12 cellular contexts compared by ENCODE assay signal in the genomic region with DNA sequence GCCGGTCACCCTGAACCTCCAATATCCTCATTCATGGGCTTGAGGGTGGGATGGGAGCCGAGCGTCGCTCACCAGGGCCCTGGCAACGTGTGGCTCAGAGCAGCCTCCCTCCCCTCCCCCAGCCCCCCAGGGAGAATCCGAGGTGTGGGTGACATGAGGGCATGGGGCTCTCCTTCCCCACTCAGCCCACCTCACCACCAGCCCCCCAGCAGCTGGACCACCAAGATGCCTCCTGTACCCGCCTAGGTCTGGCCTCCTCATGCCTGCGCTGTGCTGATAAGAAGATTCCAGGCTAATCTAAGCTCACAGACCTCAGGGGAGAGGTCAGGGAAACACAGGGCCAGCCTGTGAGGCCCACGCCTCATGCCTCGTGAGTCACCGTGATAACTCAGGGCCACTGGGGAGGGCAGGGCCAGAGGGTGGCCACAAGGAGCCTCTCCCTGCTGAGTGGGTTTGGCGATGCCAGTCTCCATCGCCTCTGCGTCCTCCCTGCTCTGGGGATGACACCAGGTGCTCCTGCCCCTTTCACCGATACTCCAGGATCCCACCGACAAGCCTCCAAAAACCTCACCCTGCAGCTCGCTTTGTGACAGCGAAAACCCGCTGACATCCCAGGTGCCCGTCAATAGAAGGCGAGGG. TPM values are rescaled to one million over a fixed set of nuclear protein-coding genes. Genes with fewer than 3 reads are reported as not detected.
DNase-seq lines count a peak whose midpoint lies in the region; ATAC-seq and TF ChIP-seq lines count a peak whose summit lies in the region.
"Had no signal": no experiment of that assay in that cellular context is flagged by ENCODE, and none has a peak within 500 bp of the region (broad histone marks: within the 10 kb centered on the region; RNA-seq: fewer than 3 reads in every experiment).

No MANE protein-coding gene starts in this region.

- no peak overlapping the region for H2AK5ac ChIP-seq in trophoblast cell (ENCODE audit: low read length)

- H3K27ac ChIP-seq in Panc1 (ENCODE audit: low read length) (no peak overlapping the region), heart right ventricle (peak overlapping the region in 7 of 10 donors; percentile 28 to 72 (median 44)), trophoblast cell (ENCODE audit: low read depth, low read length) (no peak overlapping the region)

- H4K12ac ChIP-seq in trophoblast cell (ENCODE audit: low read depth, low read length): no peak overlapping the region

- CTCF ChIA-PET in Panc1 (lab: Charles Lee): no interaction called here

- H3K27me3 ChIP-seq in Panc1 (ENCODE audit: control insufficient read depth, insufficient read depth, low read length) (no peaks in the 10 kb centered on the region), heart right ventricle (no peaks in the 10 kb centered on the region), trophoblast cell (ENCODE audit: insufficient read depth, low read length) (no peaks in the 10 kb centered on the region)

- intact Hi-C loops in Panc1 (cut with micrococcal nuclease; ENCODE audit: unreplicated experiment) (no loop called here), heart right ventricle (cut with DNase I) (loop anchor here in 1 of 10 donors (10.0 kb wide), 1 partner anchor 53 kb away; a partner anchor contains a TSS)

- no peaks in the 10 kb centered on the region for H3K9me3 ChIP-seq in Panc1 (ENCODE audit: control insufficient read depth, insufficient read depth, low read depth, low read length)
- no peaks in the 10 kb centered on the region for H3K9me3 ChIP-seq in heart right ventricle
- no peaks in the 10 kb centered on the region for H3K9me3 ChIP-seq in trophoblast cell (ENCODE audit: insufficient read depth, low read depth, low read length)

- H2AFZ ChIP-seq in trophoblast cell (ENCODE audit: insufficient read depth, low read length, poor library complexity): no peak overlapping the region

- H3K14ac ChIP-seq in trophoblast cell (ENCODE audit: low read length): no peak overlapping the region

- TF ChIP-seq CTCF in Panc1 (IDR thresholded peaks at IDR 0.05): no peak
- peak in 1 of 9 donors; percentile 16 for TF ChIP-seq CTCF in heart right ventricle (IDR thresholded peaks at IDR 0.05)

- H3K4ac ChIP-seq in trophoblast cell (ENCODE audit: low read depth, low read length): no peak overlapping the region

- H3K36me3 ChIP-seq in Panc1 (ENCODE audit: control insufficient read depth, insufficient read depth, low read length) (no peaks in the 10 kb centered on the region), heart right ventricle (no peaks in the 10 kb centered on the region), trophoblast cell (ENCODE audit: control insufficient read depth in 1 of 2, insufficient read depth in 2 of 2, low read length in 2 of 2) (no peaks in the 10 kb centered on the region)

- H3K79me1 ChIP-seq in trophoblast cell (ENCODE audit: low read length): no peaks in the 10 kb centered on the region

- ATAC-seq in Panc1 (peak; percentile 60), heart right ventricle (peak; percentile 43 to 89 (median 66))
- ATAC-seq: effector memory CD8-positive, alpha-beta T cell had no signal

- H3K18ac ChIP-seq in trophoblast cell (ENCODE audit: low read length): no peak overlapping the region

- WGBS in heart right ventricle, 2 donors: 62 to 69% methylated on average over 21 of the region's 21 CpGs
- no CpG with 5 or more reads among the region's 21 CpGs for WGBS in trophoblast cell (ENCODE audit: extremely low coverage, insufficient coverage, insufficient read length)

- POLR2A ChIA-PET in Panc1 (lab: Charles Lee): no interaction called here

- in situ Hi-C loops in Panc1 (cut with HindIII; ENCODE audit: low pct_unique_long_range_greater_than_20kb, low sequenced_read_pairs): no loop called here

- H3K4me3 ChIP-seq in Panc1 (ENCODE audit: low read depth in 2 of 2, low read length in 2 of 2) (no peak overlapping the region), heart right ventricle (no peak overlapping the region), trophoblast cell (ENCODE audit: low read depth, low read length) (no peak overlapping the region)

- H2BK12ac ChIP-seq in trophoblast cell (ENCODE audit: low read length): no peak overlapping the region

- H2BK120ac ChIP-seq in trophoblast cell (ENCODE audit: insufficient read depth, low read length, poor library complexity): no peak overlapping the region

- DNase-seq in ELF-1 (ENCODE audit: low read depth, low spot score): peak; percentile 54
- DNase-seq in Panc1 (ENCODE audit: low read depth, low spot score): no peak
- DNase-seq in heart right ventricle: peak; percentile 51 to 52
- peak; percentile 73 to 83 for DNase-seq in trophoblast cell
- DNase-seq in hypothalamus (lab: John Stamatoyannopoulos, UW): no peak
- DNase-seq in activated T-cell treated with anti-CD3 and anti-CD28 coated beads for 4 hours: no peak
- no peak for DNase-seq in NCI-H1930 (lab: John Stamatoyannopoulos, UW)
- no peak for DNase-seq in NCI-H446 (lab: John Stamatoyannopoulos, UW)
- DNase-seq: anterior cingulate cortex; COR-L47; effector memory CD8-positive, alpha-beta T cell; naive B cell had no signal

- BruUV-seq in Panc1 (replicated peaks; lab: Mats Ljungman, UMichigan): no TSS peak

- no peak overlapping the region for H4K8ac ChIP-seq in trophoblast cell (ENCODE audit: low read depth, low read length)

- H3K4me1 ChIP-seq in Panc1 (ENCODE audit: control insufficient read depth, insufficient read depth, low read length) (peaks cover 5% of the 10 kb centered on the region), heart right ventricle (peaks cover 3 to 51% (median 24%) of the 10 kb centered on the region in 9 donors), trophoblast cell (ENCODE audit: control insufficient read depth in 1 of 2, insufficient read depth in 2 of 2, low read length in 2 of 2) (peaks cover 0 to 6% of the 10 kb centered on the region in 2 experiments)

- H2BK5ac ChIP-seq in trophoblast cell (ENCODE audit: low read depth, low read length, poor library complexity): no peak overlapping the region

- no peaks in the 10 kb centered on the region for H3K79me2 ChIP-seq in trophoblast cell (ENCODE audit: control insufficient read depth, insufficient read depth, low read length, poor library complexity)

- H4K91ac ChIP-seq in trophoblast cell (ENCODE audit: low read depth, low read length): no peak overlapping the region

- H3K9ac ChIP-seq in trophoblast cell (ENCODE audit: low read length): no peak overlapping the region

- no peak overlapping the region for H3K23ac ChIP-seq in trophoblast cell (ENCODE audit: low read length)

- no peak overlapping the region for H3K4me2 ChIP-seq in trophoblast cell (ENCODE audit: low read length)

RNA-seq across cellular contexts. Expression of a gene that starts 56.9 kb away (rescaled TPM):
- total RNA-seq in Panc1 (2021; ENCODE audit: unreplicated experiment) (0.95 TPM), heart right ventricle (100 to 1,000 TPM in 2 of 10 donors, 10 to 100 TPM in 8; 37.3 to 122 (median 62.8) TPM)
- polyA plus RNA-seq in Panc1 (2012; ENCODE audit: insufficient read length): 0.75 TPM
- polyA plus RNA-seq in heart right ventricle: 10 to 100 TPM; 63.9 to 83.2 TPM
- 0.25 and 0.31 TPM in 2 replicates for polyA plus RNA-seq in trophoblast cell (2013)

Comparison
In these comparisons a context has a peak if more than half of its experiments do, and no peak if none do; other contexts are left out.
1. DNase-seq: peak in ELF-1 (single experiment), heart right ventricle (2 of 2) and trophoblast cell (2 of 2); none in Panc1 (single experiment), hypothalamus (0 of 51), activated T-cell treated with anti-CD3 and anti-CD28 coated beads for 4 hours (single experiment), NCI-H1930 (0 of 2) and NCI-H446 (0 of 2).
2. H3K27ac ChIP-seq: peak in heart right ventricle (7 of 10); none in Panc1 (single experiment) and trophoblast cell (single experiment).
3. RNA of a gene that starts 56.9 kb away (total RNA-seq): 37.3 to 122 TPM in heart right ventricle; 0.95 TPM in Panc1 (single experiment); every median in the first group is over 10 times any median in the second.